In genomic region chr21:14972678-14973077, GRCh38 we compare ENCODE assay signal across 40 cellular contexts.
"Had no signal": no experiment of that assay in that cellular context is flagged by ENCODE, and none has a peak within 500 bp of the region (broad histone marks: within the 10 kb centered on the region; RNA-seq: fewer than 3 reads in every experiment).

No MANE protein-coding gene starts in this region.

- DNase-seq: activated effector memory CD4-positive, alpha-beta T cell treated with anti-CD3 and anti-CD28 coated beads, Interleukin-2, amount 50 U/mL, for 16 hours; activated effector memory CD4-positive, alpha-beta T cell treated with Interleukin-2 at 50 U/mL for 16 hours; activated gamma-delta T cell; activated gamma-delta T cell treated with Interleukin-2 at 50 U/mL for 16 hours; activated naive CD4-positive, alpha-beta T cell; activated naive CD4-positive, alpha-beta T cell treated with anti-CD3 and anti-CD28 coated beads for 36 hours; activated naive CD4-positive, alpha-beta T cell treated with anti-CD3 and anti-CD28 coated beads, Interleukin-2, amount 10 ng/mL, durations not matched to agents 7 days and 5 days; activated naive CD4-positive, alpha-beta T cell treated with anti-CD3 and anti-CD28 coated beads, Interleukin-2, amount 50 U/mL, for 16 hours; activated naive CD4-positive, alpha-beta T cell treated with Interleukin-2 at 50 U/mL for 16 hours; activated naive CD8-positive, alpha-beta T cell treated with anti-CD3 and anti-CD28 coated beads for 36 hours; activated naive CD8-positive, alpha-beta T cell treated with anti-CD3 and anti-CD28 coated beads, Interleukin-2, amount 10 ng/mL, durations not matched to agents 7 days and 5 days; activated naive CD8-positive, alpha-beta T cell treated with anti-CD3 and anti-CD28 coated beads, Interleukin-2, amount 50 U/mL, for 24 hours; activated T-cell treated with anti-CD3 and anti-CD28 coated beads, Interleukin-2, amount 50 U/mL, for 1 hour; activated T-cell treated with anti-CD3 and anti-CD28 coated beads, Interleukin-2, amount 50 U/mL, for 24 hours; activated T-cell treated with anti-CD3 and anti-CD28 coated beads, Interleukin-2, amount 50 U/mL, for 4 hours; activated T-cell treated with anti-CD3 and anti-CD28 coated beads, Interleukin-2, amount 50 U/mL, for 48 hours; activated T-cell treated with anti-CD3 and anti-CD28 coated beads, Interleukin-2, amount 50 U/mL, for 72 hours; adrenal gland; amniotic stem cell; amygdala; anterior cingulate cortex; aorta; body of pancreas; brain microvascular endothelial cell; caudate nucleus; central memory CD4-positive, alpha-beta T cell; cerebellar nuclear complex had no signal

- H3K9me3 Mint-ChIP-seq: activated naive CD4-positive, alpha-beta T cell treated with anti-CD3 and anti-CD28 coated beads for 36 hours; activated naive CD4-positive, alpha-beta T cell treated with anti-CD3 and anti-CD28 coated beads, Interleukin-2, amount 10 ng/mL, durations not matched to agents 7 days and 5 days; activated naive CD4-positive, alpha-beta T cell treated with anti-CD3 and anti-CD28 coated beads, Interleukin-2, amount 50 U/mL, for 24 hours; activated naive CD4-positive, alpha-beta T cell treated with anti-CD3 and anti-CD28 coated beads, Interleukin-2, amount 50 U/mL, for 72 hours; activated naive CD8-positive, alpha-beta T cell treated with anti-CD3 and anti-CD28 coated beads for 36 hours; activated naive CD8-positive, alpha-beta T cell treated with anti-CD3 and anti-CD28 coated beads, Interleukin-2, amount 50 U/mL, for 24 hours; activated T-cell treated with anti-CD3 and anti-CD28 coated beads, Interleukin-2, amount 50 U/mL, for 24 hours; activated T-cell treated with anti-CD3 and anti-CD28 coated beads, Interleukin-2, amount 50 U/mL, for 4 hours; activated T-cell treated with anti-CD3 and anti-CD28 coated beads, Interleukin-2, amount 50 U/mL, for 72 hours; activated T-helper 1 cell treated with anti-CD3 and anti-CD28 coated beads, Interleukin-12 subunit alpha, Interleukin-12 subunit beta, Interleukin-2, Interleukin-4 antibody, amounts not matched to agents 30 ng/mL and 10 ng/mL and 1 ng/mL, durations not matched to agents 14 hours and 24 hours and 36 hours; activated T-helper 17 cell treated with anti-CD3 and anti-CD28 coated beads, Interleukin-2, amount 50 U/mL, for 72 hours; activated T-helper 2 cell treated with anti-CD3 and anti-CD28 coated beads, Interferon-gamma antibody, Interleukin-2, Interleukin-4, amounts not matched to agents 10 μg/mL and 5 μg/mL and 100 μg/mL, durations not matched to agents 14 hours and 24 hours and 36 hours; central memory CD8-positive, alpha-beta T cell had no signal

- H3K9me3 ChIP-seq: adrenal gland, body of pancreas, breast epithelium had no signal

- H3K4me3 ChIP-seq: adrenal gland, ascending aorta, body of pancreas, breast epithelium, cardiac muscle cell had no signal

- H3K27ac Mint-ChIP-seq: activated naive CD4-positive, alpha-beta T cell treated with anti-CD3 and anti-CD28 coated beads for 36 hours; activated naive CD4-positive, alpha-beta T cell treated with anti-CD3 and anti-CD28 coated beads, Interleukin-2, amount 10 ng/mL, durations not matched to agents 7 days and 5 days; activated naive CD4-positive, alpha-beta T cell treated with anti-CD3 and anti-CD28 coated beads, Interleukin-2, amount 50 U/mL, for 24 hours; activated naive CD4-positive, alpha-beta T cell treated with anti-CD3 and anti-CD28 coated beads, Interleukin-2, amount 50 U/mL, for 72 hours; activated naive CD8-positive, alpha-beta T cell; activated naive CD8-positive, alpha-beta T cell treated with anti-CD3 and anti-CD28 coated beads for 36 hours; activated naive CD8-positive, alpha-beta T cell treated with anti-CD3 and anti-CD28 coated beads, Interleukin-2, amount 10 ng/mL, durations not matched to agents 7 days and 5 days; activated naive CD8-positive, alpha-beta T cell treated with anti-CD3 and anti-CD28 coated beads, Interleukin-2, amount 50 U/mL, for 24 hours; activated T-cell treated with anti-CD3 and anti-CD28 coated beads, Interleukin-2, amount 50 U/mL, for 24 hours; activated T-cell treated with anti-CD3 and anti-CD28 coated beads, Interleukin-2, amount 50 U/mL, for 72 hours; activated T-helper 1 cell treated with anti-CD3 and anti-CD28 coated beads, Interleukin-12 subunit alpha, Interleukin-12 subunit beta, Interleukin-2, Interleukin-4 antibody, amounts not matched to agents 30 ng/mL and 10 ng/mL and 1 ng/mL, durations not matched to agents 14 hours and 24 hours and 36 hours; activated T-helper 17 cell treated with anti-CD3 and anti-CD28 coated beads, Interleukin-2, amount 50 U/mL, for 72 hours; activated T-helper 2 cell treated with anti-CD3 and anti-CD28 coated beads, Interferon-gamma antibody, Interleukin-2, Interleukin-4, amounts not matched to agents 10 μg/mL and 5 μg/mL and 100 μg/mL, durations not matched to agents 14 hours and 24 hours and 36 hours; brain had no signal

- H3K4me1 ChIP-seq: ascending aorta, body of pancreas, breast epithelium had no signal

- H3K27me3 ChIP-seq: adrenal gland, ascending aorta, body of pancreas, brain microvascular endothelial cell, breast epithelium, cardiac muscle cell had no signal

- H3K36me3 ChIP-seq: breast epithelium had no signal

- H3K4me3 Mint-ChIP-seq: activated naive CD4-positive, alpha-beta T cell treated with anti-CD3 and anti-CD28 coated beads for 36 hours; activated naive CD4-positive, alpha-beta T cell treated with anti-CD3 and anti-CD28 coated beads, Interleukin-2, amount 10 ng/mL, durations not matched to agents 7 days and 5 days; activated naive CD4-positive, alpha-beta T cell treated with anti-CD3 and anti-CD28 coated beads, Interleukin-2, amount 50 U/mL, for 24 hours; activated naive CD8-positive, alpha-beta T cell; activated naive CD8-positive, alpha-beta T cell treated with anti-CD3 and anti-CD28 coated beads for 36 hours; activated naive CD8-positive, alpha-beta T cell treated with anti-CD3 and anti-CD28 coated beads, Interleukin-2, amount 10 ng/mL, durations not matched to agents 7 days and 5 days; activated naive CD8-positive, alpha-beta T cell treated with anti-CD3 and anti-CD28 coated beads, Interleukin-2, amount 50 U/mL, for 24 hours; activated T-cell treated with anti-CD3 and anti-CD28 coated beads, Interleukin-2, amount 50 U/mL, for 24 hours; activated T-cell treated with anti-CD3 and anti-CD28 coated beads, Interleukin-2, amount 50 U/mL, for 4 hours; activated T-cell treated with anti-CD3 and anti-CD28 coated beads, Interleukin-2, amount 50 U/mL, for 72 hours; activated T-helper 1 cell treated with anti-CD3 and anti-CD28 coated beads, Interleukin-12 subunit alpha, Interleukin-12 subunit beta, Interleukin-2, Interleukin-4 antibody, amounts not matched to agents 30 ng/mL and 10 ng/mL and 1 ng/mL, durations not matched to agents 14 hours and 24 hours and 36 hours; activated T-helper 17 cell treated with anti-CD3 and anti-CD28 coated beads, Interleukin-2, amount 50 U/mL, for 72 hours; brain; central memory CD8-positive, alpha-beta T cell had no signal

- H3K4me1 Mint-ChIP-seq: activated naive CD4-positive, alpha-beta T cell treated with anti-CD3 and anti-CD28 coated beads, Interleukin-2, amount 10 ng/mL, durations not matched to agents 7 days and 5 days; activated naive CD8-positive, alpha-beta T cell treated with anti-CD3 and anti-CD28 coated beads, Interleukin-2, amount 10 ng/mL, durations not matched to agents 7 days and 5 days had no signal

- ATAC-seq: activated naive CD4-positive, alpha-beta T cell treated with anti-CD3 and anti-CD28 coated beads, Interleukin-2, amount 50 U/mL, for 72 hours; activated naive CD8-positive, alpha-beta T cell treated with anti-CD3 and anti-CD28 coated beads, Interleukin-2, amount 50 U/mL, for 24 hours; activated T-cell treated with anti-CD3 and anti-CD28 coated beads, Interleukin-2, amount 50 U/mL, for 4 hours; activated T-cell treated with anti-CD3 and anti-CD28 coated beads, Interleukin-2, amount 50 U/mL, for 72 hours; activated T-helper 17 cell treated with anti-CD3 and anti-CD28 coated beads, Interleukin-2, amount 50 U/mL, for 72 hours; body of pancreas had no signal

- H3K27ac ChIP-seq: adrenal gland, ascending aorta, body of pancreas, brain microvascular endothelial cell, breast epithelium, cardiac muscle cell had no signal

- H3K27me3 Mint-ChIP-seq: activated naive CD4-positive, alpha-beta T cell treated with anti-CD3 and anti-CD28 coated beads, Interleukin-2, amount 10 ng/mL, durations not matched to agents 7 days and 5 days; activated naive CD4-positive, alpha-beta T cell treated with anti-CD3 and anti-CD28 coated beads, Interleukin-2, amount 50 U/mL, for 24 hours; activated naive CD8-positive, alpha-beta T cell; activated naive CD8-positive, alpha-beta T cell treated with anti-CD3 and anti-CD28 coated beads for 36 hours; activated naive CD8-positive, alpha-beta T cell treated with anti-CD3 and anti-CD28 coated beads, Interleukin-2, amount 10 ng/mL, durations not matched to agents 7 days and 5 days; activated naive CD8-positive, alpha-beta T cell treated with anti-CD3 and anti-CD28 coated beads, Interleukin-2, amount 50 U/mL, for 24 hours; activated T-cell treated with anti-CD3 and anti-CD28 coated beads, Interleukin-2, amount 50 U/mL, for 24 hours; activated T-helper 17 cell treated with anti-CD3 and anti-CD28 coated beads, Interleukin-2, amount 50 U/mL, for 72 hours; brain; central memory CD8-positive, alpha-beta T cell had no signal

- FAIRE-seq: astrocyte, bronchial epithelial cell had no signal
